ENCODE assay signal across 8 cellular contexts in genomic region chr4:158170691-158171455, GRCh38.
A peak's percentile ranks its signal among the peaks of the same experiment; 100 is the strongest.
DNase-seq lines count a peak whose midpoint lies in the region; TF ChIP-seq lines count a peak whose summit lies in the region.

No MANE protein-coding gene starts in this region.

- DNase-seq in activated naive CD4-positive, alpha-beta T cell treated with Interleukin-2 at 50 U/mL for 16 hours, result no peak
- DNase-seq in SK-N-MC (ENCODE audit: low read depth, low spot score) (no peak), fibroblast of pulmonary artery (ENCODE audit: low read depth) (peak; percentile 60), posterior cingulate gyrus (peak in 8 of 10 donors; percentile 17 to 88 (median 36)), AML-193 (lab: John Stamatoyannopoulos, UW) (no peak), SKM-1 treated with dmso at 0.1 percent for 144 hours (lab: John Stamatoyannopoulos, UW; ENCODE audit: unreplicated experiment) (no peak), dedifferentiated amniotic fluid mesenchymal stem cell (ENCODE audit: extremely low spot score) (no peak)

- H3K9ac ChIP-seq in SK-N-MC (ENCODE audit: insufficient read length), result no peak overlapping the region

- H3K27ac ChIP-seq in SK-N-MC, result peak overlapping the region; percentile 61; the same call in 1 of the 2 replicates

- no peaks in the 10 kb centered on the region for H3K36me3 ChIP-seq in SK-N-MC (ENCODE audit: insufficient read depth, low read length)

- H3K4me1 Mint-ChIP-seq in activated naive CD4-positive, alpha-beta T cell treated with anti-CD3 and anti-CD28 coated beads, Interleukin-2, amount 50 U/mL, for 24 hours, result no peaks in the 10 kb centered on the region

- H3K4me3 ChIP-seq in SK-N-MC, result peak overlapping the region; percentile 77
- H3K4me3 ChIP-seq in fibroblast of pulmonary artery (replicated peaks; ENCODE audit: low read depth, low read length), result peak overlapping the region; percentile 74

- no peaks in the 10 kb centered on the region for H3K9me3 Mint-ChIP-seq in activated naive CD4-positive, alpha-beta T cell treated with anti-CD3 and anti-CD28 coated beads, Interleukin-2, amount 50 U/mL, for 24 hours

- peak overlapping the region; percentile 7 for H3K4me3 Mint-ChIP-seq in activated naive CD4-positive, alpha-beta T cell treated with anti-CD3 and anti-CD28 coated beads, Interleukin-2, amount 50 U/mL, for 24 hours

- H3K9me3 ChIP-seq in SK-N-MC (ENCODE audit: low read depth, low read length), result no peaks in the 10 kb centered on the region

- peak; percentile 38 for TF ChIP-seq CTCF in fibroblast of pulmonary artery (IDR thresholded peaks at IDR 0.05; ENCODE audit: low read length, missing control alignments)

- H3K27ac Mint-ChIP-seq in activated naive CD4-positive, alpha-beta T cell treated with anti-CD3 and anti-CD28 coated beads, Interleukin-2, amount 50 U/mL, for 24 hours, result no peak overlapping the region

- intact Hi-C loops in posterior cingulate gyrus (cut with DNase I), result loop anchor here (5.0 to 10.0 kb wide), 2 partner anchors 86 to 946 kb away; partner anchors contain the start of gene GRIA2

- H3K27me3 Mint-ChIP-seq in activated naive CD4-positive, alpha-beta T cell treated with anti-CD3 and anti-CD28 coated beads, Interleukin-2, amount 50 U/mL, for 24 hours, result peaks cover 21% of the 10 kb centered on the region

- H3K36me3 Mint-ChIP-seq in activated naive CD4-positive, alpha-beta T cell treated with anti-CD3 and anti-CD28 coated beads, Interleukin-2, amount 50 U/mL, for 24 hours, result no peaks in the 10 kb centered on the region

Comparison
In these comparisons a context has a peak if more than half of its experiments do, and no peak if none do; other contexts are left out.
1. DNase-seq: peak in fibroblast of pulmonary artery (single experiment) and posterior cingulate gyrus (8 of 10); none in activated naive CD4-positive, alpha-beta T cell treated with Interleukin-2 at 50 U/mL for 16 hours (single experiment), SK-N-MC (single experiment), AML-193 (0 of 2), SKM-1 treated with dmso at 0.1 percent for 144 hours (single experiment) and dedifferentiated amniotic fluid mesenchymal stem cell (single experiment).